In genomic region chr15:89328398-89329254, GRCh38 we compare ENCODE assay signal across 20 cellular contexts. TPM values are rescaled to one million over a fixed set of nuclear protein-coding genes. Genes with fewer than 3 reads are reported as not detected.
DNase-seq lines count a peak whose midpoint lies in the region; ATAC-seq, FAIRE-seq and TF ChIP-seq lines count a peak whose summit lies in the region.
"Had no signal": no experiment of that assay in that cellular context is flagged by ENCODE, and none has a peak within 500 bp of the region (broad histone marks: within the 10 kb centered on the region; RNA-seq: fewer than 3 reads in every experiment).

No MANE protein-coding gene starts in this region.

- H3K27me3 ChIP-seq in Loucy (ENCODE audit: insufficient read depth, low read length, poor library complexity, severe bottlenecking) (no peaks in the 10 kb centered on the region), K562 (ENCODE audit: control insufficient read depth in 2 of 2, insufficient read depth in 2 of 2, low read length in 2 of 2) (no peaks in the 10 kb centered on the region)
- H3K27me3 ChIP-seq: neural progenitor cell had no signal

- no peaks in the 10 kb centered on the region for H3K27me3 Mint-ChIP-seq in activated naive CD4-positive, alpha-beta T cell treated with anti-CD3 and anti-CD28 coated beads, Interleukin-2, amount 50 U/mL, for 24 hours

- peaks cover 12% of the 10 kb centered on the region; the same call in 1 of the 2 replicates for H3F3A ChIP-seq in Loucy (ENCODE audit: low read depth)

- DNase-seq in activated naive CD4-positive, alpha-beta T cell treated with anti-CD3 and anti-CD28 coated beads, Interleukin-2, amount 50 U/mL, for 16 hours = no peak
- DNase-seq in K562 (ENCODE audit: extremely low read depth in 1 of 4, low spot score in 3 of 4) (no peak), erythroblast (lab: John Stamatoyannopoulos, UW) (no peak), activated gamma-delta T cell treated with Interleukin-2 at 50 U/mL for 16 hours (no peak)
- no peak for DNase-seq in stimulated activated effector memory CD8-positive, alpha-beta T cell treated with anti-CD3 and anti-CD28 coated beads, Interleukin-12 subunit alpha, Interleukin-12 subunit beta, amount 100 ng/mL, for 72 hours (ENCODE audit: low spot score in 2 of 2)
- DNase-seq: activated CD4-positive, CD25-positive, alpha-beta regulatory T cell; DMS79 treated with DMSO at 0.1 percent for 48 hours; IMR-90; kidney glomerular epithelial cell; NCI-H2227 treated with DMSO at 0.1 percent for 48 hours; NCI-H82; SIG-M5; stimulated activated CD4-positive, alpha-beta T cell treated with anti-CD3 and anti-CD28 coated beads, Interleukin-4, amount 100 ng/mL, for 24 hours had no signal

- POLR2A ChIA-PET in K562 (lab: Yijun Ruan, JAX) = interaction anchor here (0.5 to 2.5 kb wide), 8 partner anchors 12 to 796 kb away, joined by 3 to 7 read pairs (median 3); no protein-coding TSS in a partner anchor

- peaks cover 26% of the 10 kb centered on the region for H3K36me3 Mint-ChIP-seq in activated naive CD4-positive, alpha-beta T cell treated with anti-CD3 and anti-CD28 coated beads, Interleukin-2, amount 50 U/mL, for 24 hours
- H3K36me3 Mint-ChIP-seq in stimulated activated effector memory CD8-positive, alpha-beta T cell treated with anti-CD3 and anti-CD28 coated beads, Interleukin-12 subunit alpha, Interleukin-12 subunit beta, amount 100 ng/mL, for 72 hours = peaks cover 100% of the 10 kb centered on the region

- H3K27ac Mint-ChIP-seq in activated naive CD4-positive, alpha-beta T cell treated with anti-CD3 and anti-CD28 coated beads, Interleukin-2, amount 50 U/mL, for 24 hours = peak overlapping the region; percentile 80
- H3K27ac Mint-ChIP-seq in stimulated activated effector memory CD8-positive, alpha-beta T cell treated with anti-CD3 and anti-CD28 coated beads, Interleukin-12 subunit alpha, Interleukin-12 subunit beta, amount 100 ng/mL, for 72 hours = peak overlapping the region; percentile 83
- H3K27ac Mint-ChIP-seq: neural progenitor cell had no signal

- BruUV-seq in K562 (replicated peaks; lab: Mats Ljungman, UMichigan) = no TSS peak

- TF ChIP-seq CTCF in Loucy (conservative IDR thresholded peaks at IDR 0.05; ENCODE audit: low read length) (no peak), K562 (IDR thresholded peaks at IDR 0.05 in 2 of 3, conservative IDR thresholded peaks at IDR 0.05 in 1 of 3; ENCODE audit: insufficient read depth in 2 of 3, low read depth in 1 of 3, low read length in 3 of 3) (no peak)

- H3K4me3 Mint-ChIP-seq in activated naive CD4-positive, alpha-beta T cell treated with anti-CD3 and anti-CD28 coated beads, Interleukin-2, amount 50 U/mL, for 24 hours = no peak overlapping the region
- peak overlapping the region; percentile 84 for H3K4me3 Mint-ChIP-seq in stimulated activated effector memory CD8-positive, alpha-beta T cell treated with anti-CD3 and anti-CD28 coated beads, Interleukin-12 subunit alpha, Interleukin-12 subunit beta, amount 100 ng/mL, for 72 hours
- H3K4me3 Mint-ChIP-seq: neural progenitor cell had no signal

- no peak for TF ChIP-seq EP300 in K562 (IDR thresholded peaks at IDR 0.05; ENCODE audit: low read length)

- H2AFZ ChIP-seq in Loucy (ENCODE audit: low read length) = no peak overlapping the region
- no peak overlapping the region for H2AFZ ChIP-seq in K562 (ENCODE audit: low read depth, low read length)
- H2AFZ ChIP-seq: neural progenitor cell had no signal

- ATAC-seq in K562 (no peak), HG02610 (IDR thresholded peaks at IDR 0.05; ENCODE audit: unreplicated experiment) (no peak)
- no peak for ATAC-seq in stimulated activated effector memory CD8-positive, alpha-beta T cell treated with anti-CD3 and anti-CD28 coated beads, Interleukin-12 subunit alpha, Interleukin-12 subunit beta, amount 100 ng/mL, for 72 hours

- peaks cover 79% of the 10 kb centered on the region; the same call in 1 of the 2 replicates for H3K36me3 ChIP-seq in Loucy (ENCODE audit: insufficient read depth, low read length)
- peaks cover 99% of the 10 kb centered on the region for H3K36me3 ChIP-seq in K562 (ENCODE audit: control insufficient read depth, insufficient read depth, low read length)

- in situ Hi-C loops in K562 (cut with MboI) = no loop called here

- TF ChIP-seq POLR2A in K562 (conservative IDR thresholded peaks at IDR 0.05) (no peak), erythroblast (IDR thresholded peaks at IDR 0.05; ENCODE audit: low read length) (no peak)

- H3K4me3 ChIP-seq in Loucy (ENCODE audit: low read length, poor library complexity, severe bottlenecking) (peak overlapping the region; percentile 98), K562 (no peak overlapping the region)
- H3K4me3 ChIP-seq: neural progenitor cell had no signal

- no peak overlapping the region for H3K27ac ChIP-seq in K562 (ENCODE audit: extremely low read depth, low read depth, low read length)
- H3K27ac ChIP-seq: HL-60, neural progenitor cell had no signal

- H3K9me2 ChIP-seq in Loucy (replicated peaks; ENCODE audit: low read depth, low read length) = no peaks in the 10 kb centered on the region

- CTCF ChIA-PET in K562 (lab: Yijun Ruan, JAX; ENCODE audit: low intra/inter-chr PET ratio) = no interaction called here

- H3K9me1 ChIP-seq in K562 (ENCODE audit: control insufficient read depth, insufficient read depth, low read length) = no peaks in the 10 kb centered on the region

- no peak for FAIRE-seq in K562 (lab: Jason Lieb, UNC)
- FAIRE-seq: bronchial epithelial cell, frontal cortex had no signal

- 96% methylated on average over 12 of the region's 13 CpGs for WGBS in K562 (ENCODE audit: insufficient coverage, low coverage, missing lambda C conversion rate)

- peaks cover 61% of the 10 kb centered on the region for H3K4me1 Mint-ChIP-seq in activated naive CD4-positive, alpha-beta T cell treated with anti-CD3 and anti-CD28 coated beads, Interleukin-2, amount 50 U/mL, for 24 hours
- H3K4me1 Mint-ChIP-seq in stimulated activated effector memory CD8-positive, alpha-beta T cell treated with anti-CD3 and anti-CD28 coated beads, Interleukin-12 subunit alpha, Interleukin-12 subunit beta, amount 100 ng/mL, for 72 hours = peaks cover 59% of the 10 kb centered on the region

- H3K9me3 ChIP-seq in Loucy (ENCODE audit: insufficient read depth, low read depth, low read length) (no peaks in the 10 kb centered on the region), K562 (replicated peaks; ENCODE audit: control insufficient read depth, insufficient read depth, low read depth, low read length) (no peaks in the 10 kb centered on the region)

- H3K79me2 ChIP-seq in Loucy (ENCODE audit: insufficient read depth, low read length) = peaks cover 82% of the 10 kb centered on the region
- H3K79me2 ChIP-seq in K562 (ENCODE audit: control insufficient read depth, insufficient read depth, low read length) = peaks cover 36% of the 10 kb centered on the region

- intact Hi-C loops in K562 (cut with micrococcal nuclease) = no loop called here

- no peaks in the 10 kb centered on the region for H3K9me3 Mint-ChIP-seq in activated naive CD4-positive, alpha-beta T cell treated with anti-CD3 and anti-CD28 coated beads, Interleukin-2, amount 50 U/mL, for 24 hours
- H3K9me3 Mint-ChIP-seq in stimulated activated effector memory CD8-positive, alpha-beta T cell treated with anti-CD3 and anti-CD28 coated beads, Interleukin-12 subunit alpha, Interleukin-12 subunit beta, amount 100 ng/mL, for 72 hours = no peaks in the 10 kb centered on the region
- H3K9me3 Mint-ChIP-seq: neural progenitor cell had no signal

- H3K4me2 ChIP-seq in Loucy (ENCODE audit: low read depth, low read length, poor library complexity, severe bottlenecking) (peak overlapping the region; percentile 96), K562 (ENCODE audit: insufficient read depth, low read length) (no peak overlapping the region)
- H3K4me2 ChIP-seq: neural progenitor cell had no signal

- peaks cover 48% of the 10 kb centered on the region for H3K4me1 ChIP-seq in Loucy (ENCODE audit: insufficient read depth, low read length, poor library complexity, severe bottlenecking)
- peaks cover 10 to 19% of the 10 kb centered on the region in 2 experiments; a peak in 4 of 5 replicates for H3K4me1 ChIP-seq in K562 (replicated peaks in 1 of 2; ENCODE audit: control insufficient read depth in 2 of 2, insufficient read depth in 2 of 2, low read length in 2 of 2)

- peak overlapping the region; percentile 66 for H3K9ac ChIP-seq in Loucy (ENCODE audit: low read depth, low read length, poor library complexity, severe bottlenecking)
- 0 out of 4 replicates have a peak overlapping the region, but pooled peaks of 1 of the 2 experiments have one; percentile 15 for H3K9ac ChIP-seq in K562 (ENCODE audit: insufficient read depth in 1 of 2, low read depth in 2 of 2, low read length in 2 of 2)
- H3K9ac ChIP-seq: neural progenitor cell had no signal

- TF ChIP-seq RAD21 in K562 (CRISPR knock-in tag; conservative IDR thresholded peaks at IDR 0.05 in 1 of 2, IDR thresholded peaks at IDR 0.05 in 1 of 2) = no peak

- H4K20me1 ChIP-seq in Loucy (ENCODE audit: insufficient read depth, low read length, poor library complexity, severe bottlenecking) = peaks cover 63% of the 10 kb centered on the region
- peaks cover 6% of the 10 kb centered on the region; the same call in 1 of the 2 replicates for H4K20me1 ChIP-seq in K562 (replicated peaks; ENCODE audit: control insufficient read depth, insufficient read depth, low read length)

TF ChIP-seq in K562, 482 proteins besides CTCF, POLR2A, EP300 and RAD21 (continues in another document):
- TF ChIP-seq SMARCE1 (IDR thresholded peaks at IDR 0.05) (no peak), LARP7 (IDR thresholded peaks at IDR 0.05) (no peak), ZNF589 (CRISPR knock-in tag; IDR thresholded peaks at IDR 0.05; ENCODE audit: low read depth) (no peak), POLR2G (IDR thresholded peaks at IDR 0.05; ENCODE audit: low read depth, low read length) (peak; percentile 27; the same call in 1 of the 2 replicates)

RNA-seq across cellular contexts. Expression of gene POLG, which starts 6.0 kb away (rescaled TPM):
- total RNA-seq in K562 (2011; cell fraction: chromatin; rRNA removed; ENCODE audit: low replicate concordance) = 181 and 354 TPM in 2 replicates
- 195 and 214 TPM in 2 replicates for total RNA-seq in K562 (2011; cell fraction: nucleolus; rRNA removed)
- total RNA-seq in K562 (2011; cell fraction: nucleoplasm; rRNA removed) = 139 and 161 TPM in 2 replicates
- 63.0 and 68.9 TPM in 2 replicates for total RNA-seq in K562 (2014; rRNA removed)
- 27.0 and 34.6 TPM in 2 replicates for total RNA-seq in K562 (2014; rRNA removed; fragmentation: Illumina TruSeq; extraction: Trizol)
- 38.6 and 39.9 TPM in 2 replicates for total RNA-seq in K562 (2015; rRNA removed; fragmentation: Illumina TruSeq; extraction: Trizol)
- 65.7 and 83.8 TPM in 2 replicates for total RNA-seq in K562 (2021)
- polyA plus RNA-seq in K562 (2011; rRNA removed) = 25.6 and 35.0 TPM in 2 replicates
- 21.0 and 24.8 TPM in 2 replicates for polyA plus RNA-seq in K562 (2011; cell fraction: cytosol; rRNA removed)
- 204 and 235 TPM in 2 replicates for polyA plus RNA-seq in K562 (2011; cell fraction: nucleus; rRNA removed)
- polyA plus RNA-seq in K562 (2012) = 42.1 and 45.4 TPM in 2 replicates
- polyA plus RNA-seq in K562 (2014; fragmentation: Illumina TruSeq; extraction: Trizol) = 40.6 and 43.9 TPM in 2 replicates
- polyA plus RNA-seq in K562 (2014; fragmentation: Nextera tagmentation; extraction: Ambion mirVana) = 10 to 100 TPM; 15.2 to 20.8 TPM
- 47.5 and 51.4 TPM in 2 replicates for polyA plus RNA-seq in K562 (2014; rRNA removed)
- polyA minus RNA-seq in K562 (2011; rRNA and poly(A)+ RNA removed) = 22.7 and 28.2 TPM in 2 replicates
- polyA minus RNA-seq in K562 (2011; cell fraction: cytosol; rRNA and poly(A)+ RNA removed) = 24.6 and 37.5 TPM in 2 replicates
- polyA minus RNA-seq in K562 (2011; cell fraction: nucleus; rRNA and poly(A)+ RNA removed) = 104 and 107 TPM in 2 replicates
